1 cellular context compared by ENCODE assay signal in the genomic region with DNA sequence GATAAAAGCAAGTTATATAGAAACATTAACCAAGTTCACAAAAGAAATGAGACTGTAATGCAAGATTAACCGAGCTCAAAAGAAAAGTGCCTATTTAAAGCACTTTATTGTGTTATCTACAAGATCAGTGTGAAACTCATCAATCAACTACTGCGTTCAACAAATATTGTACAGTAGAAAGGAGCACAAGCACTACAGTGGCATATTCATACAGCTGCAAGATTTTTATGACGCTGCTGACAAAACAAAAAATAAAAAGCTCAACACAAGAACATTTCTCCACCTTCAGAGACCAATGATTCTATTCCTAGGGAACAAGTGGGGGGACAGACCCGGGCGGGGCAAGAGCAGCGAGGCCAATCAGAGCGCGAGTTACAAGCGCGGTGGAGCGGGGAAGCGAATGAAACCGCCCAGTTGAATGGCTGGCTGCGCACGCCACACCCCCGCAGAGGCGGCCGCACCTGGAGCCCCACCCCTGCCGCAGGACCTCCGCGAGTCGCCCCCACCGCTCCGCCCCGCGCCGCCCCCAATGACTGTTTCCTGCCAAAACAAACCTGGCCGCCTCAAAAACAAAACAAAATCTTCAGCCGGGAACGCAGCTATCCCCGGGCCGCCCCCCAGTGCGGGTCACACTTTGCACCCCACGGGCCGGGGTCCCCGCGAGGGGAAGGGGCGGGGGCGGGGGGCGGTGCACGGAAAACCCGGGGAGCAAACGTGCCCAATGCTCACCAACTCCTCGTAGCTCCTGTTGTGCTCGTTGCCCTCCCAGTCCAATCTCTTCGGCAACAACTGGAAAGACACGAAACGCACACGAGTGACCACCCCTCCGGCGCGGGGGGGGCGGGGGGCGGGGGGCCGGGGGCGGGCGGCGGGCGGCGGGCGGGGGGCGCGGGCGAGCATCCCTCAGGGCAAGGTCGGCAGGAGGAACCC.
TF ChIP-seq lines count a peak whose summit lies in the region.

No MANE protein-coding gene starts in this region.

TF ChIP-seq in K562, 482 proteins besides CTCF, POLR2A, EP300 and RAD21 (continued from another document and continues in another):
- TF ChIP-seq, protein P1, sequence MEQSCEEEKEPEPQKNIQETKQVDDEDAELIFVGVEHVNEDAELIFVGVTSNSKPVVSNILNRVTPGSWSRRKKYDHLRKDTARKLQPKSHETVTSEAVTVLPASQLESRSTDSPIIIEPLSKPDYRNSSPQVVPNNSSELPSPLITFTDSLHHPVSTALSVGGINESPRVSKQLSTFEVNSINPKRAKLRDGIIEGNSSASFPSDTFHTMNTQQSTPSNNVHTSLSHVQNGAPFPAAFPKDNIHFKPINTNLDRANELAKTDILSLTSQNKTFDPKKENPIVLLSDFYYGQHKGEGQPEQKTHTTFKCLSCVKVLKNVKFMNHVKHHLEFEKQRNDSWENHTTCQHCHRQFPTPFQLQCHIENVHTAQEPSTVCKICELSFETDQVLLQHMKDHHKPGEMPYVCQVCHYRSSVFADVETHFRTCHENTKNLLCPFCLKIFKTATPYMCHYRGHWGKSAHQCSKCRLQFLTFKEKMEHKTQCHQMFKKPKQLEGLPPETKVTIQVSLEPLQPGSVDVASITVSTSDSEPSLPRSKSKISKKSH (CRISPR knock-in tag; IDR thresholded peaks at IDR 0.05) = no peak
- TF ChIP-seq NFXL1 (CRISPR knock-in tag; IDR thresholded peaks at IDR 0.05) = no peak
- peak; percentile 41; the same call in 1 of the 2 replicates for TF ChIP-seq RB1 (IDR thresholded peaks at IDR 0.05; ENCODE audit: low read depth)
- no peak for TF ChIP-seq SMAD1 (IDR thresholded peaks at IDR 0.05; ENCODE audit: low read depth, low read length, partially characterized antibody)
- TF ChIP-seq ZNF644 (tag; IDR thresholded peaks at IDR 0.05; ENCODE audit: low read depth) = no peak
- TF ChIP-seq, protein P2, sequence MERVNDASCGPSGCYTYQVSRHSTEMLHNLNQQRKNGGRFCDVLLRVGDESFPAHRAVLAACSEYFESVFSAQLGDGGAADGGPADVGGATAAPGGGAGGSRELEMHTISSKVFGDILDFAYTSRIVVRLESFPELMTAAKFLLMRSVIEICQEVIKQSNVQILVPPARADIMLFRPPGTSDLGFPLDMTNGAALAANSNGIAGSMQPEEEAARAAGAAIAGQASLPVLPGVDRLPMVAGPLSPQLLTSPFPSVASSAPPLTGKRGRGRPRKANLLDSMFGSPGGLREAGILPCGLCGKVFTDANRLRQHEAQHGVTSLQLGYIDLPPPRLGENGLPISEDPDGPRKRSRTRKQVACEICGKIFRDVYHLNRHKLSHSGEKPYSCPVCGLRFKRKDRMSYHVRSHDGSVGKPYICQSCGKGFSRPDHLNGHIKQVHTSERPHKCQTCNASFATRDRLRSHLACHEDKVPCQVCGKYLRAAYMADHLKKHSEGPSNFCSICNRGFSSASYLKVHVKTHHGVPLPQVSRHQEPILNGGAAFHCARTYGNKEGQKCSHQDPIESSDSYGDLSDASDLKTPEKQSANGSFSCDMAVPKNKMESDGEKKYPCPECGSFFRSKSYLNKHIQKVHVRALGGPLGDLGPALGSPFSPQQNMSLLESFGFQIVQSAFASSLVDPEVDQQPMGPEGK (CRISPR knock-in tag; IDR thresholded peaks at IDR 0.05; ENCODE audit: borderline replicate concordance) = no peak
- peak; percentile 62 for TF ChIP-seq POLR2G (IDR thresholded peaks at IDR 0.05; ENCODE audit: low read depth, low read length)
- 0 out of 2 replicates have a peak, but pooled peaks have one; percentile 19 for TF ChIP-seq MAFG (tag; conservative IDR thresholded peaks at IDR 0.05)
- no peak for TF ChIP-seq BHLHE40 (IDR thresholded peaks at IDR 0.05; ENCODE audit: low read length)
- TF ChIP-seq, protein P3, sequence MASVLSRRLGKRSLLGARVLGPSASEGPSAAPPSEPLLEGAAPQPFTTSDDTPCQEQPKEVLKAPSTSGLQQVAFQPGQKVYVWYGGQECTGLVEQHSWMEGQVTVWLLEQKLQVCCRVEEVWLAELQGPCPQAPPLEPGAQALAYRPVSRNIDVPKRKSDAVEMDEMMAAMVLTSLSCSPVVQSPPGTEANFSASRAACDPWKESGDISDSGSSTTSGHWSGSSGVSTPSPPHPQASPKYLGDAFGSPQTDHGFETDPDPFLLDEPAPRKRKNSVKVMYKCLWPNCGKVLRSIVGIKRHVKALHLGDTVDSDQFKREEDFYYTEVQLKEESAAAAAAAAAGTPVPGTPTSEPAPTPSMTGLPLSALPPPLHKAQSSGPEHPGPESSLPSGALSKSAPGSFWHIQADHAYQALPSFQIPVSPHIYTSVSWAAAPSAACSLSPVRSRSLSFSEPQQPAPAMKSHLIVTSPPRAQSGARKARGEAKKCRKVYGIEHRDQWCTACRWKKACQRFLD (CRISPR knock-in tag; IDR thresholded peaks at IDR 0.05) = no peak
- no peak for TF ChIP-seq SP2 (IDR thresholded peaks at IDR 0.05; ENCODE audit: extremely low read depth, low read depth, low read length, poor library complexity, severe bottlenecking)
- TF ChIP-seq, protein P4, sequence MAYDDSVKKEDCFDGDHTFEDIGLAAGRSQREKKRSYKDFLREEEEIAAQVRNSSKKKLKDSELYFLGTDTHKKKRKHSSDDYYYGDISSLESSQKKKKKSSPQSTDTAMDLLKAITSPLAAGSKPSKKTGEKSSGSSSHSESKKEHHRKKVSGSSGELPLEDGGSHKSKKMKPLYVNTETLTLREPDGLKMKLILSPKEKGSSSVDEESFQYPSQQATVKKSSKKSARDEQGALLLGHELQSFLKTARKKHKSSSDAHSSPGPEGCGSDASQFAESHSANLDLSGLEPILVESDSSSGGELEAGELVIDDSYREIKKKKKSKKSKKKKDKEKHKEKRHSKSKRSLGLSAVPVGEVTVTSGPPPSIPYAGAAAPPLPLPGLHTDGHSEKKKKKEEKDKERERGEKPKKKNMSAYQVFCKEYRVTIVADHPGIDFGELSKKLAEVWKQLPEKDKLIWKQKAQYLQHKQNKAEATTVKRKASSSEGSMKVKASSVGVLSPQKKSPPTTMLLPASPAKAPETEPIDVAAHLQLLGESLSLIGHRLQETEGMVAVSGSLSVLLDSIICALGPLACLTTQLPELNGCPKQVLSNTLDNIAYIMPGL (CRISPR knock-in tag; IDR thresholded peaks at IDR 0.05) = no peak
- no peak for TF ChIP-seq ZNF830 (CRISPR knock-in tag; IDR thresholded peaks at IDR 0.05)
- TF ChIP-seq HDAC2 (IDR thresholded peaks at IDR 0.05) = no peak
- no peak for TF ChIP-seq TCF3 (CRISPR knock-in tag; IDR thresholded peaks at IDR 0.05)
- no peak for TF ChIP-seq HNRNPL (IDR thresholded peaks at IDR 0.05; ENCODE audit: low read depth, low read length)
- TF ChIP-seq WHSC1 (IDR thresholded peaks at IDR 0.05; ENCODE audit: low read length) = no peak
- no peak for TF ChIP-seq KLF6 (CRISPR knock-in tag; IDR thresholded peaks at IDR 0.05; ENCODE audit: borderline replicate concordance)
- TF ChIP-seq SREBF1 (IDR thresholded peaks at IDR 0.05; ENCODE audit: borderline replicate concordance, low read depth, low read length) = 0 out of 2 replicates have a peak, but pooled peaks have one; percentile 32
- no peak for TF ChIP-seq SNIP1 (IDR thresholded peaks at IDR 0.05; ENCODE audit: low read depth)
- TF ChIP-seq RUNX1 (IDR thresholded peaks at IDR 0.05; ENCODE audit: low read depth) = no peak
- TF ChIP-seq ZNF24 (IDR thresholded peaks at IDR 0.05) = no peak
- TF ChIP-seq, protein P5, sequence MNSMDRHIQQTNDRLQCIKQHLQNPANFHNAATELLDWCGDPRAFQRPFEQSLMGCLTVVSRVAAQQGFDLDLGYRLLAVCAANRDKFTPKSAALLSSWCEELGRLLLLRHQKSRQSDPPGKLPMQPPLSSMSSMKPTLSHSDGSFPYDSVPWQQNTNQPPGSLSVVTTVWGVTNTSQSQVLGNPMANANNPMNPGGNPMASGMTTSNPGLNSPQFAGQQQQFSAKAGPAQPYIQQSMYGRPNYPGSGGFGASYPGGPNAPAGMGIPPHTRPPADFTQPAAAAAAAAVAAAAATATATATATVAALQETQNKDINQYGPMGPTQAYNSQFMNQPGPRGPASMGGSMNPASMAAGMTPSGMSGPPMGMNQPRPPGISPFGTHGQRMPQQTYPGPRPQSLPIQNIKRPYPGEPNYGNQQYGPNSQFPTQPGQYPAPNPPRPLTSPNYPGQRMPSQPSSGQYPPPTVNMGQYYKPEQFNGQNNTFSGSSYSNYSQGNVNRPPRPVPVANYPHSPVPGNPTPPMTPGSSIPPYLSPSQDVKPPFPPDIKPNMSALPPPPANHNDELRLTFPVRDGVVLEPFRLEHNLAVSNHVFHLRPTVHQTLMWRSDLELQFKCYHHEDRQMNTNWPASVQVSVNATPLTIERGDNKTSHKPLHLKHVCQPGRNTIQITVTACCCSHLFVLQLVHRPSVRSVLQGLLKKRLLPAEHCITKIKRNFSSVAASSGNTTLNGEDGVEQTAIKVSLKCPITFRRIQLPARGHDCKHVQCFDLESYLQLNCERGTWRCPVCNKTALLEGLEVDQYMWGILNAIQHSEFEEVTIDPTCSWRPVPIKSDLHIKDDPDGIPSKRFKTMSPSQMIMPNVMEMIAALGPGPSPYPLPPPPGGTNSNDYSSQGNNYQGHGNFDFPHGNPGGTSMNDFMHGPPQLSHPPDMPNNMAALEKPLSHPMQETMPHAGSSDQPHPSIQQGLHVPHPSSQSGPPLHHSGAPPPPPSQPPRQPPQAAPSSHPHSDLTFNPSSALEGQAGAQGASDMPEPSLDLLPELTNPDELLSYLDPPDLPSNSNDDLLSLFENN (IDR thresholded peaks at IDR 0.05; ENCODE audit: low read depth in 2 of 2, low read length in 2 of 2) = no peak
- TF ChIP-seq, protein P6, sequence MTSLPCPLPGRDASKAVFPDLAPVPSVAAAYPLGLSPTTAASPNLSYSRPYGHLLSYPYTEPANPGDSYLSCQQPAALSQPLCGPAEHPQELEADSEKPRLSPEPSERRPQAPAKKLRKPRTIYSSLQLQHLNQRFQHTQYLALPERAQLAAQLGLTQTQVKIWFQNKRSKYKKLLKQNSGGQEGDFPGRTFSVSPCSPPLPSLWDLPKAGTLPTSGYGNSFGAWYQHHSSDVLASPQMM (CRISPR knock-in tag; IDR thresholded peaks at IDR 0.05) = no peak
- TF ChIP-seq ZFX (CRISPR knock-in tag; IDR thresholded peaks at IDR 0.05) = no peak; the same call in 1 of the 2 replicates
- no peak for TF ChIP-seq HNRNPH1 (optimal IDR thresholded peaks at IDR 0.05; ENCODE audit: low read depth, low read length)
- TF ChIP-seq ZNF23 (CRISPR knock-in tag; IDR thresholded peaks at IDR 0.05) = no peak
- no peak for TF ChIP-seq KLF10 (CRISPR knock-in tag; IDR thresholded peaks at IDR 0.05)
- TF ChIP-seq, protein P7, sequence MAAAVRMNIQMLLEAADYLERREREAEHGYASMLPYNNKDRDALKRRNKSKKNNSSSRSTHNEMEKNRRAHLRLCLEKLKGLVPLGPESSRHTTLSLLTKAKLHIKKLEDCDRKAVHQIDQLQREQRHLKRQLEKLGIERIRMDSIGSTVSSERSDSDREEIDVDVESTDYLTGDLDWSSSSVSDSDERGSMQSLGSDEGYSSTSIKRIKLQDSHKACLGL (CRISPR knock-in tag; IDR thresholded peaks at IDR 0.05; ENCODE audit: borderline replicate concordance, poor library complexity, severe bottlenecking) = no peak
- peak; percentile 46; the same call in 1 of the 2 replicates for TF ChIP-seq GABPA (tag; conservative IDR thresholded peaks at IDR 0.05; ENCODE audit: low read depth)
- no peak for TF ChIP-seq ZNF780A (CRISPR knock-in tag; IDR thresholded peaks at IDR 0.05)
- no peak for TF ChIP-seq ZNF584 (CRISPR knock-in tag; IDR thresholded peaks at IDR 0.05; ENCODE audit: low read depth)
- no peak for TF ChIP-seq ZNF140 (CRISPR knock-in tag; IDR thresholded peaks at IDR 0.05)
- peak; percentile 75 for TF ChIP-seq CXXC5 (CRISPR knock-in tag; IDR thresholded peaks at IDR 0.05)
- no peak for TF ChIP-seq ELF2 (CRISPR knock-in tag; IDR thresholded peaks at IDR 0.05)
- no peak for TF ChIP-seq SMARCE1 (IDR thresholded peaks at IDR 0.05)
- no peak; the same call in 1 of the 2 replicates for TF ChIP-seq DNMT1 (IDR thresholded peaks at IDR 0.05)
- no peak for TF ChIP-seq RAD51 (IDR thresholded peaks at IDR 0.05; ENCODE audit: borderline replicate concordance, low read depth)
- TF ChIP-seq, protein P8, sequence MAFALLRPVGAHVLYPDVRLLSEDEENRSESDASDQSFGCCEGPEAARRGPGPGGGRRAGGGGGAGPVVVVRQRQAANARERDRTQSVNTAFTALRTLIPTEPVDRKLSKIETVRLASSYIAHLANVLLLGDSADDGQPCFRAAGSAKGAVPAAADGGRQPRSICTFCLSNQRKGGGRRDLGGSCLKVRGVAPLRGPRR (CRISPR knock-in tag; IDR thresholded peaks at IDR 0.05) = no peak
- TF ChIP-seq ETS2 (tag; IDR thresholded peaks at IDR 0.05; ENCODE audit: borderline replicate concordance, poor library complexity, severe bottlenecking) = no peak
- no peak for TF ChIP-seq OTX1 (CRISPR knock-in tag; IDR thresholded peaks at IDR 0.05)
- TF ChIP-seq MCM2 (IDR thresholded peaks at IDR 0.05; ENCODE audit: low read depth) = no peak
- TF ChIP-seq FOXJ2 (tag; IDR thresholded peaks at IDR 0.05) = no peak
- TF ChIP-seq, protein P9, sequence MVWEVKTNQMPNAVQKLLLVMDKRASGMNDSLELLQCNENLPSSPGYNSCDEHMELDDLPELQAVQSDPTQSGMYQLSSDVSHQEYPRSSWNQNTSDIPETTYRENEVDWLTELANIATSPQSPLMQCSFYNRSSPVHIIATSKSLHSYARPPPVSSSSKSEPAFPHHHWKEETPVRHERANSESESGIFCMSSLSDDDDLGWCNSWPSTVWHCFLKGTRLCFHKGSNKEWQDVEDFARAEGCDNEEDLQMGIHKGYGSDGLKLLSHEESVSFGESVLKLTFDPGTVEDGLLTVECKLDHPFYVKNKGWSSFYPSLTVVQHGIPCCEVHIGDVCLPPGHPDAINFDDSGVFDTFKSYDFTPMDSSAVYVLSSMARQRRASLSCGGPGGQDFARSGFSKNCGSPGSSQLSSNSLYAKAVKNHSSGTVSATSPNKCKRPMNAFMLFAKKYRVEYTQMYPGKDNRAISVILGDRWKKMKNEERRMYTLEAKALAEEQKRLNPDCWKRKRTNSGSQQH (CRISPR knock-in tag; IDR thresholded peaks at IDR 0.05) = no peak
- TF ChIP-seq JUN (IDR thresholded peaks at IDR 0.05; ENCODE audit: borderline replicate concordance, low read depth, low read length) = no peak
- no peak for TF ChIP-seq JUN (CRISPR knock-in tag; IDR thresholded peaks at IDR 0.05; ENCODE audit: borderline replicate concordance)
- TF ChIP-seq ZNF232 (CRISPR knock-in tag; IDR thresholded peaks at IDR 0.05) = no peak
- TF ChIP-seq, protein P10, sequence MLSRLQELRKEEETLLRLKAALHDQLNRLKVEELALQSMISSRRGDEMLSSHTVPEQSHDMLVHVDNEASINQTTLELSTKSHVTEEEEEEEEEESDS (CRISPR knock-in tag; IDR thresholded peaks at IDR 0.05) = no peak
- TF ChIP-seq PURB (CRISPR knock-in tag; IDR thresholded peaks at IDR 0.05; ENCODE audit: low read depth) = no peak
- 0 out of 2 replicates have a peak, but pooled peaks have one; percentile 44 for TF ChIP-seq MYC (IDR thresholded peaks at IDR 0.05; ENCODE audit: low read depth, low read length)
- no peak for TF ChIP-seq MYC (CRISPR knock-in tag; IDR thresholded peaks at IDR 0.05; ENCODE audit: borderline replicate concordance, low read depth)
- no peak for TF ChIP-seq PRPF4 (IDR thresholded peaks at IDR 0.05; ENCODE audit: insufficient read depth, low read depth, low read length, poor library complexity, severe bottlenecking)
- TF ChIP-seq CBX5 (IDR thresholded peaks at IDR 0.05; ENCODE audit: borderline replicate concordance, low read depth) = no peak
- peak; percentile 90 for TF ChIP-seq MBD2 (IDR thresholded peaks at IDR 0.05; ENCODE audit: borderline replicate concordance, low read depth)
